10 cellular contexts compared by ENCODE assay signal in genomic region chr6:42313038-42313437, GRCh38.
DNase-seq lines count a peak whose midpoint lies in the region; ATAC-seq and TF ChIP-seq lines count a peak whose summit lies in the region.
"Had no signal": no experiment of that assay in that cellular context is flagged by ENCODE, and none has a peak within 500 bp of the region (broad histone marks: within the 10 kb centered on the region; RNA-seq: fewer than 3 reads in every experiment).

No MANE protein-coding gene starts in this region.

- H3K9ac ChIP-seq in mesenchymal stem cell (ENCODE audit: low read length), result peak overlapping the region; percentile 57

- peak; percentile 20 for DNase-seq in stimulated activated CD4-positive, alpha-beta T cell treated with anti-CD3 and anti-CD28 coated beads, Interleukin-15, amount 100 ng/mL, for 24 hours
- DNase-seq in stimulated activated CD4-positive, alpha-beta T cell treated with anti-CD3 and anti-CD28 coated beads, Interleukin-12 subunit alpha, Interleukin-12 subunit beta, amount 100 ng/mL, for 4 hours, result no peak
- DNase-seq in mesenchymal stem cell (peak; percentile 79), uterus (no peak), posterior vena cava (ENCODE audit: low spot score) (no peak), right lobe of liver (no peak)
- DNase-seq: NCI-H1092 had no signal

- H3K4me3 ChIP-seq in mesenchymal stem cell (ENCODE audit: insufficient read depth in 1 of 2, low read depth in 1 of 2, low read length in 2 of 2) (peak overlapping the region in 1 of 2 experiments; percentile 52), uterus (no peak overlapping the region), right lobe of liver (no peak overlapping the region)

- peak overlapping the region; percentile 6 to 32 for H2BK12ac ChIP-seq in mesenchymal stem cell (ENCODE audit: low read length in 2 of 2)

- H3K4me2 ChIP-seq in mesenchymal stem cell (ENCODE audit: low read length, poor library complexity, severe bottlenecking), result no peak overlapping the region

- peak overlapping the region; percentile 78 for H2BK120ac ChIP-seq in mesenchymal stem cell (ENCODE audit: low read depth, low read length)

- H3K23ac ChIP-seq in mesenchymal stem cell (ENCODE audit: low read length in 2 of 2), result no peak overlapping the region

- H3K9me3 ChIP-seq in mesenchymal stem cell (ENCODE audit: control insufficient read depth, low read length), result no peaks in the 10 kb centered on the region
- no peaks in the 10 kb centered on the region for H3K9me3 ChIP-seq in uterus
- H3K9me3 ChIP-seq in right lobe of liver, result no peaks in the 10 kb centered on the region

- H2BK15ac ChIP-seq in mesenchymal stem cell (ENCODE audit: low read depth, poor library complexity, severe bottlenecking), result no peak overlapping the region

- no peak for TF ChIP-seq POLR2A in uterus (IDR thresholded peaks at IDR 0.05)
- no peak for TF ChIP-seq POLR2A in right lobe of liver (IDR thresholded peaks at IDR 0.05)

- peak overlapping the region; percentile 15 to 46 for H3K18ac ChIP-seq in mesenchymal stem cell (ENCODE audit: low read depth in 1 of 2, low read length in 2 of 2)

- H2AK5ac ChIP-seq in mesenchymal stem cell (ENCODE audit: low read length, severe bottlenecking), result no peak overlapping the region

- H2BK5ac ChIP-seq in mesenchymal stem cell (ENCODE audit: low read depth, low read length, poor library complexity, severe bottlenecking), result no peak overlapping the region

- intact Hi-C loops in uterus (cut with DNase I; ENCODE audit: low total_unique reads), result no loop called here
- intact Hi-C loops in posterior vena cava (cut with DNase I), result no loop called here
- intact Hi-C loops in right lobe of liver (cut with DNase I), result no loop called here

- H3K4ac ChIP-seq in mesenchymal stem cell (ENCODE audit: low read depth in 1 of 2, low read length in 2 of 2), result peak overlapping the region in 1 of 2 experiments; percentile 57

- peak overlapping the region; percentile 64 for H4K91ac ChIP-seq in mesenchymal stem cell (ENCODE audit: low read length)

- H3K14ac ChIP-seq in mesenchymal stem cell (ENCODE audit: low read length in 2 of 2), result no peak overlapping the region

- no peak for ATAC-seq in right lobe of liver
- no peak for ATAC-seq in GM19351 (IDR thresholded peaks at IDR 0.05; ENCODE audit: unreplicated experiment)

- H3K4me1 ChIP-seq in mesenchymal stem cell (ENCODE audit: control insufficient read depth, insufficient read depth, low read depth, low read length), result peaks cover 26% of the 10 kb centered on the region
- peaks cover 4 to 6% of the 10 kb centered on the region in 2 donors for H3K4me1 ChIP-seq in uterus
- H3K4me1 ChIP-seq in right lobe of liver, result no peaks in the 10 kb centered on the region

- H3K27me3 ChIP-seq in mesenchymal stem cell (ENCODE audit: control insufficient read depth in 1 of 2, insufficient read depth in 1 of 2, low read length in 2 of 2), result no peaks in the 10 kb centered on the region
- H3K27me3 ChIP-seq in uterus, result no peaks in the 10 kb centered on the region
- no peaks in the 10 kb centered on the region for H3K27me3 ChIP-seq in right lobe of liver

- no peak overlapping the region for H2AFZ ChIP-seq in mesenchymal stem cell (ENCODE audit: low read depth, low read length)

- H3K27ac ChIP-seq in angular gyrus (ENCODE audit: low read depth, low read length) (peak overlapping the region; percentile 4), mesenchymal stem cell (ENCODE audit: low read length, poor library complexity, severe bottlenecking) (no peak overlapping the region), uterus (peak overlapping the region; percentile 56 to 68), right lobe of liver (no peak overlapping the region)
- H3K27ac ChIP-seq: VCaP had no signal

- no peak for TF ChIP-seq CTCF in uterus (IDR thresholded peaks at IDR 0.05)
- no peak for TF ChIP-seq CTCF in right lobe of liver (IDR thresholded peaks at IDR 0.05)

- H4K8ac ChIP-seq in mesenchymal stem cell (ENCODE audit: low read length), result peak overlapping the region; percentile 69

- H3K79me1 ChIP-seq in mesenchymal stem cell (replicated peaks; ENCODE audit: low read length, poor library complexity, severe bottlenecking), result peaks cover 21% of the 10 kb centered on the region

- WGBS in mesenchymal stem cell, result 24% methylated on average over 5 of the region's 6 CpGs
- 69% methylated on average over 6 of the region's 6 CpGs for WGBS in right lobe of liver (ENCODE audit: insufficient coverage, low coverage, low lambda C conversion rate, missing lambda C conversion rate)

- H3K36me3 ChIP-seq in mesenchymal stem cell (ENCODE audit: control insufficient read depth in 1 of 2, insufficient read depth in 2 of 2, low read depth in 1 of 2, low read length in 2 of 2), result peaks cover 6 to 13% of the 10 kb centered on the region in 2 experiments
- no peaks in the 10 kb centered on the region for H3K36me3 ChIP-seq in uterus
- no peaks in the 10 kb centered on the region for H3K36me3 ChIP-seq in right lobe of liver

Comparison
In these comparisons a context has a peak if more than half of its experiments do, and no peak if none do; other contexts are left out.
1. DNase-seq: peak in stimulated activated CD4-positive, alpha-beta T cell treated with anti-CD3 and anti-CD28 coated beads, Interleukin-15, amount 100 ng/mL, for 24 hours (single experiment) and mesenchymal stem cell (single experiment); none in stimulated activated CD4-positive, alpha-beta T cell treated with anti-CD3 and anti-CD28 coated beads, Interleukin-12 subunit alpha, Interleukin-12 subunit beta, amount 100 ng/mL, for 4 hours (single experiment), uterus (0 of 2), posterior vena cava (single experiment) and right lobe of liver (0 of 3).
2. H3K27ac ChIP-seq: peak in angular gyrus (single experiment) and uterus (2 of 2); none in mesenchymal stem cell (single experiment) and right lobe of liver (0 of 3).